In genomic region chr11:103662880-103663279, GRCh38 we compare ENCODE assay signal across 16 cellular contexts.
DNase-seq lines count a peak whose midpoint lies in the region; ATAC-seq and TF ChIP-seq lines count a peak whose summit lies in the region.
"Had no signal": no experiment of that assay in that cellular context is flagged by ENCODE, and none has a peak within 500 bp of the region (broad histone marks: within the 10 kb centered on the region; RNA-seq: fewer than 3 reads in every experiment).

No MANE protein-coding gene starts in this region.

- H3K4me1 ChIP-seq in left lung: no peaks in the 10 kb centered on the region

- intact Hi-C loops in left lung (cut with DNase I): no loop called here

- ATAC-seq in HG03575 (IDR thresholded peaks at IDR 0.05; ENCODE audit: extremely low read depth, insufficient number of reproducible peaks, low FRiP score, unreplicated experiment): peak; percentile 40
- ATAC-seq in left lung: peak; percentile 30
- no peak for ATAC-seq in HG02678 (IDR thresholded peaks at IDR 0.05; ENCODE audit: unreplicated experiment)
- ATAC-seq: activated naive CD4-positive, alpha-beta T cell treated with anti-CD3 and anti-CD28 coated beads, Interleukin-2, amount 50 U/mL, for 72 hours had no signal

- no peaks in the 10 kb centered on the region for H3K36me3 ChIP-seq in left lung
- H3K36me3 ChIP-seq: cardiac muscle cell, lower lobe of right lung, neutrophil had no signal

- H3K27me3 ChIP-seq in left lung: no peaks in the 10 kb centered on the region
- H3K27me3 ChIP-seq: cardiac muscle cell, neutrophil had no signal

- no peak overlapping the region for H3K4me3 ChIP-seq in GM12865 (ENCODE audit: low read depth, low read length)
- H3K4me3 ChIP-seq in left lung: no peak overlapping the region
- H3K4me3 ChIP-seq: cardiac muscle cell, lower lobe of right lung had no signal

- peak; percentile 8 for DNase-seq in GM12865 (ENCODE audit: low read depth)
- DNase-seq in OCI-M1 (lab: John Stamatoyannopoulos, UW): peak; percentile 22
- DNase-seq in left lung: no peak
- DNase-seq in caudate nucleus (lab: John Stamatoyannopoulos, UW): no peak
- DNase-seq in stimulated activated naive CD4-positive, alpha-beta T cell (lab: John Stamatoyannopoulos, UW): no peak
- no peak for DNase-seq in NCI-H2227 (lab: John Stamatoyannopoulos, UW; ENCODE audit: unreplicated experiment)
- DNase-seq: activated CD8-positive, alpha-beta memory T cell treated with anti-CD3 and anti-CD28 coated beads, Interleukin-2, amount 50 U/mL, for 4 hours; hypothalamus; lower lobe of right lung; substantia nigra had no signal

- no peak for TF ChIP-seq CTCF in GM12865 (IDR thresholded peaks at IDR 0.05; ENCODE audit: insufficient read depth, low read depth, low read length, missing control alignments)
- TF ChIP-seq CTCF in left lung (IDR thresholded peaks at IDR 0.05): no peak

- H3K27ac ChIP-seq in left lung (no peak overlapping the region), caudate nucleus (ENCODE audit: low read depth, low read length) (no peak overlapping the region)
- H3K27ac ChIP-seq: cardiac muscle cell, lower lobe of right lung, neutrophil, VCaP had no signal

- H3K9me3 ChIP-seq in left lung: no peaks in the 10 kb centered on the region
- H3K9me3 ChIP-seq: lower lobe of right lung, neutrophil had no signal

Comparison
In these comparisons a context has a peak if more than half of its experiments do, and no peak if none do; other contexts are left out.
1. DNase-seq: peak in GM12865 (single experiment) and OCI-M1 (single experiment); none in left lung (0 of 2), caudate nucleus (0 of 61), stimulated activated naive CD4-positive, alpha-beta T cell (0 of 6) and NCI-H2227 (single experiment).